ENCODE assay signal across 1 cellular context in the genomic region with DNA sequence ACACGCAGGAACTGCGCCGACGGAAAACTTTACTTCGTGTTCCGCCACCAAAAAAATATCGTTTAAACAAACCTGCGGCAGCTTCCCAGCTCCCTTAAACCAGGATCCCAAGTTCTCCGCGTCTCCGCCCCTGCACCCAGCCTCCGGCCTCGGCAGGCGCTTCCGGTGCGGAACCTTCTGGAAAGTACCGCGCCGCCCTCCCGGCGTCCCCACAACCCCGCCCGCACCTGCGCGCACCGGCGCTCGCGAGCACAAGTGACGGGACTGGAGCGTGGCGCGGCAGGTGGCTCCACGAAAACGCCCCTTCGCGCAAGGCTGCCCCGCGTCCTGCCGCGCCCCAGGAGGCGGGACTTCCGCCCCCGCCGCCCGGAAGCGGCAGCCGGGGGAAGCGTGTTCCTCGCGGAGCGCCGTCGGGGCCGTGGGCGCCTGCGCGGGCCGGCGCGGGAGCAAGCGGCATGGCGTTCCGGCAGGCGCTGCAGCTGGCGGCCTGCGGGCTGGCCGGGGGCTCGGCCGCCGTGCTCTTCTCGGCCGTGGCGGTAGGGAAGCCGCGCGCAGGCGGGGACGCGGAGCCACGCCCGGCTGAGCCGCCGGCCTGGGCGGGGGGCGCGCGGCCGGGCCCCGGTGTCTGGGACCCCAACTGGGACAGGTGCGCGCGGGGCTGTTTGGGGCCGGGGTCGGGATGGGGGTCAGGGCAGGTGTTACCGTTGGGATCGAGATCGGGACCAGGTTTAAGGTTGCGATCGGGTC.
A peak's percentile ranks its signal among the peaks of the same experiment; 100 is the strongest.
TF ChIP-seq lines count a peak whose summit lies in the region.

A gene (plus strand): TSS at position 421 of the 747 bp plus-strand sequence. CDS start 35 bp downstream, at position 456.

TF ChIP-seq in K562, 482 proteins besides CTCF, POLR2A, EP300 and RAD21 (continued from another document and continues in another):
- TF ChIP-seq, protein P1, sequence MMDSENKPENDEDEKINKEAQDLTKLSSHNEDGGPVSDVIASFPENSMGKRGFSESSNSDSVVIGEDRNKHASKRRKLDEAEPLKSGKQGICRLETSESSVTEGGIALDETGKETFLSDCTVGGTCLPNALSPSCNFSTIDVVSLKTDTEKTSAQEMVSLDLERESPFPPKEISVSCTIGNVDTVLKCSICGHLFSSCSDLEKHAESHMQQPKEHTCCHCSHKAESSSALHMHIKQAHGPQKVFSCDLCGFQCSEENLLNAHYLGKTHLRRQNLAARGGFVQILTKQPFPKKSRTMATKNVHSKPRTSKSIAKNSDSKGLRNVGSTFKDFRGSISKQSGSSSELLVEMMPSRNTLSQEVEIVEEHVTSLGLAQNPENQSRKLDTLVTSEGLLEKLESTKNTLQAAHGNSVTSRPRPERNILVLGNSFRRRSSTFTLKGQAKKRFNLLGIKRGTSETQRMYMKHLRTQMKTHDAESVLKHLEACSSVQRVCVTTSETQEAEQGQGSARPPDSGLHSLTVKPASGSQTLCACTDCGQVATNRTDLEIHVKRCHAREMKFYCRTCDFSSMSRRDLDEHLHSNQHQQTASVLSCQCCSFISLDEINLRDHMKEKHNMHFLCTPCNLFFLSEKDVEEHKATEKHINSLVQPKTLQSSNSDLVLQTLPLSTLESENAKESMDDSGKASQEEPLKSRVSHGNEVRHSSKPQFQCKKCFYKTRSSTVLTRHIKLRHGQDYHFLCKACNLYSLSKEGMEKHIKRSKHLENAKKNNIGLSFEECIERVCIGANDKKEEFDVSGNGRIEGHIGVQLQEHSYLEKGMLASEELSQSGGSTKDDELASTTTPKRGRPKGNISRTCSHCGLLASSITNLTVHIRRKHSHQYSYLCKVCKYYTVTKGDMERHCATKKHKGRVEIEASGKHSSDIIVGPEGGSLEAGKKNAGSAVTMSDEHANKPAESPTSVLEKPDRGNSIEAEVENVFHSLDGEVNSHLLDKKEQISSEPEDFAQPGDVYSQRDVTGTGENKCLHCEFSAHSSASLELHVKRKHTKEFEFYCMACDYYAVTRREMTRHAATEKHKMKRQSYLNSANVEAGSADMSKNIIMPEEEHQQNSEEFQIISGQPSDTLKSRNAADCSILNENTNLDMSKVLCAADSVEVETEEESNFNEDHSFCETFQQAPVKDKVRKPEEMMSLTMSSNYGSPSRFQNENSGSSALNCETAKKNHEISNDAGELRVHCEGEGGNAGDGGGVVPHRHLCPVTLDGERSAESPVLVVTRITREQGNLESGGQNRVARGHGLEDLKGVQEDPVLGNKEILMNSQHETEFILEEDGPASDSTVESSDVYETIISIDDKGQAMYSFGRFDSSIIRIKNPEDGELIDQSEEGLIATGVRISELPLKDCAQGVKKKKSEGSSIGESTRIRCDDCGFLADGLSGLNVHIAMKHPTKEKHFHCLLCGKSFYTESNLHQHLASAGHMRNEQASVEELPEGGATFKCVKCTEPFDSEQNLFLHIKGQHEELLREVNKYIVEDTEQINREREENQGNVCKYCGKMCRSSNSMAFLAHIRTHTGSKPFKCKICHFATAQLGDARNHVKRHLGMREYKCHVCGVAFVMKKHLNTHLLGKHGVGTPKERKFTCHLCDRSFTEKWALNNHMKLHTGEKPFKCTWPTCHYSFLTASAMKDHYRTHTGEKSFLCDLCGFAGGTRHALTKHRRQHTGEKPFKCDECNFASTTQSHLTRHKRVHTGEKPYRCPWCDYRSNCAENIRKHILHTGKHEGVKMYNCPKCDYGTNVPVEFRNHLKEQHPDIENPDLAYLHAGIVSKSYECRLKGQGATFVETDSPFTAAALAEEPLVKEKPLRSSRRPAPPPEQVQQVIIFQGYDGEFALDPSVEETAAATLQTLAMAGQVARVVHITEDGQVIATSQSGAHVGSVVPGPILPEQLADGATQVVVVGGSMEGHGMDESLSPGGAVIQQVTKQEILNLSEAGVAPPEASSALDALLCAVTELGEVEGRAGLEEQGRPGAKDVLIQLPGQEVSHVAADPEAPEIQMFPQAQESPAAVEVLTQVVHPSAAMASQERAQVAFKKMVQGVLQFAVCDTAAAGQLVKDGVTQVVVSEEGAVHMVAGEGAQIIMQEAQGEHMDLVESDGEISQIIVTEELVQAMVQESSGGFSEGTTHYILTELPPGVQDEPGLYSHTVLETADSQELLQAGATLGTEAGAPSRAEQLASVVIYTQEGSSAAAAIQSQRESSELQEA (IDR thresholded peaks at IDR 0.05; ENCODE audit: low read depth): peak; percentile 70; the same call in 1 of the 2 replicates
- TF ChIP-seq KLF16 (IDR thresholded peaks at IDR 0.05): peak; percentile 30; the same call in 1 of the 2 replicates
- TF ChIP-seq CREBBP (IDR thresholded peaks at IDR 0.05; ENCODE audit: low read depth, low read length): no peak
- TF ChIP-seq, protein P2, sequence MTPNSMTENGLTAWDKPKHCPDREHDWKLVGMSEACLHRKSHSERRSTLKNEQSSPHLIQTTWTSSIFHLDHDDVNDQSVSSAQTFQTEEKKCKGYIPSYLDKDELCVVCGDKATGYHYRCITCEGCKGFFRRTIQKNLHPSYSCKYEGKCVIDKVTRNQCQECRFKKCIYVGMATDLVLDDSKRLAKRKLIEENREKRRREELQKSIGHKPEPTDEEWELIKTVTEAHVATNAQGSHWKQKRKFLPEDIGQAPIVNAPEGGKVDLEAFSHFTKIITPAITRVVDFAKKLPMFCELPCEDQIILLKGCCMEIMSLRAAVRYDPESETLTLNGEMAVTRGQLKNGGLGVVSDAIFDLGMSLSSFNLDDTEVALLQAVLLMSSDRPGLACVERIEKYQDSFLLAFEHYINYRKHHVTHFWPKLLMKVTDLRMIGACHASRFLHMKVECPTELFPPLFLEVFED (CRISPR knock-in tag; conservative IDR thresholded peaks at IDR 0.05): no peak
- TF ChIP-seq ZNF232 (CRISPR knock-in tag; IDR thresholded peaks at IDR 0.05): no peak
- no peak for TF ChIP-seq TAF9B (IDR thresholded peaks at IDR 0.05; ENCODE audit: partially characterized antibody)
- TF ChIP-seq EZH2 (IDR thresholded peaks at IDR 0.05; ENCODE audit: borderline replicate concordance, low read depth, low read length): no peak
- TF ChIP-seq, protein P3, sequence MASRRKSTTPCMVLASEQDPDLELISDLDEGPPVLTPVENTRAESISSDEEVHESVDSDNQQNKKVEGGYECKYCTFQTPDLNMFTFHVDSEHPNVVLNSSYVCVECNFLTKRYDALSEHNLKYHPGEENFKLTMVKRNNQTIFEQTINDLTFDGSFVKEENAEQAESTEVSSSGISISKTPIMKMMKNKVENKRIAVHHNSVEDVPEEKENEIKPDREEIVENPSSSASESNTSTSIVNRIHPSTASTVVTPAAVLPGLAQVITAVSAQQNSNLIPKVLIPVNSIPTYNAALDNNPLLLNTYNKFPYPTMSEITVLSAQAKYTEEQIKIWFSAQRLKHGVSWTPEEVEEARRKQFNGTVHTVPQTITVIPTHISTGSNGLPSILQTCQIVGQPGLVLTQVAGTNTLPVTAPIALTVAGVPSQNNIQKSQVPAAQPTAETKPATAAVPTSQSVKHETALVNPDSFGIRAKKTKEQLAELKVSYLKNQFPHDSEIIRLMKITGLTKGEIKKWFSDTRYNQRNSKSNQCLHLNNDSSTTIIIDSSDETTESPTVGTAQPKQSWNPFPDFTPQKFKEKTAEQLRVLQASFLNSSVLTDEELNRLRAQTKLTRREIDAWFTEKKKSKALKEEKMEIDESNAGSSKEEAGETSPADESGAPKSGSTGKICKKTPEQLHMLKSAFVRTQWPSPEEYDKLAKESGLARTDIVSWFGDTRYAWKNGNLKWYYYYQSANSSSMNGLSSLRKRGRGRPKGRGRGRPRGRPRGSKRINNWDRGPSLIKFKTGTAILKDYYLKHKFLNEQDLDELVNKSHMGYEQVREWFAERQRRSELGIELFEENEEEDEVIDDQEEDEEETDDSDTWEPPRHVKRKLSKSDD (conservative IDR thresholded peaks at IDR 0.05; ENCODE audit: low read length): no peak
- no peak for TF ChIP-seq ZFP36 (IDR thresholded peaks at IDR 0.05; ENCODE audit: low read depth, low read length, partially characterized antibody)
- TF ChIP-seq, protein P4, sequence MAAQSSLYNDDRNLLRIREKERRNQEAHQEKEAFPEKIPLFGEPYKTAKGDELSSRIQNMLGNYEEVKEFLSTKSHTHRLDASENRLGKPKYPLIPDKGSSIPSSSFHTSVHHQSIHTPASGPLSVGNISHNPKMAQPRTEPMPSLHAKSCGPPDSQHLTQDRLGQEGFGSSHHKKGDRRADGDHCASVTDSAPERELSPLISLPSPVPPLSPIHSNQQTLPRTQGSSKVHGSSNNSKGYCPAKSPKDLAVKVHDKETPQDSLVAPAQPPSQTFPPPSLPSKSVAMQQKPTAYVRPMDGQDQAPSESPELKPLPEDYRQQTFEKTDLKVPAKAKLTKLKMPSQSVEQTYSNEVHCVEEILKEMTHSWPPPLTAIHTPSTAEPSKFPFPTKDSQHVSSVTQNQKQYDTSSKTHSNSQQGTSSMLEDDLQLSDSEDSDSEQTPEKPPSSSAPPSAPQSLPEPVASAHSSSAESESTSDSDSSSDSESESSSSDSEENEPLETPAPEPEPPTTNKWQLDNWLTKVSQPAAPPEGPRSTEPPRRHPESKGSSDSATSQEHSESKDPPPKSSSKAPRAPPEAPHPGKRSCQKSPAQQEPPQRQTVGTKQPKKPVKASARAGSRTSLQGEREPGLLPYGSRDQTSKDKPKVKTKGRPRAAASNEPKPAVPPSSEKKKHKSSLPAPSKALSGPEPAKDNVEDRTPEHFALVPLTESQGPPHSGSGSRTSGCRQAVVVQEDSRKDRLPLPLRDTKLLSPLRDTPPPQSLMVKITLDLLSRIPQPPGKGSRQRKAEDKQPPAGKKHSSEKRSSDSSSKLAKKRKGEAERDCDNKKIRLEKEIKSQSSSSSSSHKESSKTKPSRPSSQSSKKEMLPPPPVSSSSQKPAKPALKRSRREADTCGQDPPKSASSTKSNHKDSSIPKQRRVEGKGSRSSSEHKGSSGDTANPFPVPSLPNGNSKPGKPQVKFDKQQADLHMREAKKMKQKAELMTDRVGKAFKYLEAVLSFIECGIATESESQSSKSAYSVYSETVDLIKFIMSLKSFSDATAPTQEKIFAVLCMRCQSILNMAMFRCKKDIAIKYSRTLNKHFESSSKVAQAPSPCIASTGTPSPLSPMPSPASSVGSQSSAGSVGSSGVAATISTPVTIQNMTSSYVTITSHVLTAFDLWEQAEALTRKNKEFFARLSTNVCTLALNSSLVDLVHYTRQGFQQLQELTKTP (IDR thresholded peaks at IDR 0.05; ENCODE audit: low read depth in 1 of 2, partially characterized antibody in 2 of 2): no peak
- TF ChIP-seq RBM34 (IDR thresholded peaks at IDR 0.05; ENCODE audit: borderline replicate concordance, insufficient read depth, low read length): no peak
- no peak for TF ChIP-seq ZC3H11A (IDR thresholded peaks at IDR 0.05; ENCODE audit: low read depth, low read length)
- TF ChIP-seq, protein P5, sequence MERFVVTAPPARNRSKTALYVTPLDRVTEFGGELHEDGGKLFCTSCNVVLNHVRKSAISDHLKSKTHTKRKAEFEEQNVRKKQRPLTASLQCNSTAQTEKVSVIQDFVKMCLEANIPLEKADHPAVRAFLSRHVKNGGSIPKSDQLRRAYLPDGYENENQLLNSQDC (CRISPR knock-in tag; IDR thresholded peaks at IDR 0.05): no peak
- TF ChIP-seq, protein P6, sequence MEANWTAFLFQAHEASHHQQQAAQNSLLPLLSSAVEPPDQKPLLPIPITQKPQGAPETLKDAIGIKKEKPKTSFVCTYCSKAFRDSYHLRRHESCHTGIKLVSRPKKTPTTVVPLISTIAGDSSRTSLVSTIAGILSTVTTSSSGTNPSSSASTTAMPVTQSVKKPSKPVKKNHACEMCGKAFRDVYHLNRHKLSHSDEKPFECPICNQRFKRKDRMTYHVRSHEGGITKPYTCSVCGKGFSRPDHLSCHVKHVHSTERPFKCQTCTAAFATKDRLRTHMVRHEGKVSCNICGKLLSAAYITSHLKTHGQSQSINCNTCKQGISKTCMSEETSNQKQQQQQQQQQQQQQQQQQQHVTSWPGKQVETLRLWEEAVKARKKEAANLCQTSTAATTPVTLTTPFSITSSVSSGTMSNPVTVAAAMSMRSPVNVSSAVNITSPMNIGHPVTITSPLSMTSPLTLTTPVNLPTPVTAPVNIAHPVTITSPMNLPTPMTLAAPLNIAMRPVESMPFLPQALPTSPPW (CRISPR knock-in tag; IDR thresholded peaks at IDR 0.05): peak; percentile 72
- no peak for TF ChIP-seq HEY1 (CRISPR knock-in tag; IDR thresholded peaks at IDR 0.05; ENCODE audit: borderline replicate concordance)
- TF ChIP-seq FOXA3 (CRISPR knock-in tag; conservative IDR thresholded peaks at IDR 0.05 in 1 of 2, IDR thresholded peaks at IDR 0.05 in 1 of 2): no peak
- peak; percentile 80 for TF ChIP-seq ELF2 (CRISPR knock-in tag; IDR thresholded peaks at IDR 0.05)
- no peak for TF ChIP-seq PTBP1 (IDR thresholded peaks at IDR 0.05; ENCODE audit: low read depth, low read length)
- peak; percentile 62 for TF ChIP-seq MXI1 (IDR thresholded peaks at IDR 0.05; ENCODE audit: low read depth, low read length)
- TF ChIP-seq, protein P7, sequence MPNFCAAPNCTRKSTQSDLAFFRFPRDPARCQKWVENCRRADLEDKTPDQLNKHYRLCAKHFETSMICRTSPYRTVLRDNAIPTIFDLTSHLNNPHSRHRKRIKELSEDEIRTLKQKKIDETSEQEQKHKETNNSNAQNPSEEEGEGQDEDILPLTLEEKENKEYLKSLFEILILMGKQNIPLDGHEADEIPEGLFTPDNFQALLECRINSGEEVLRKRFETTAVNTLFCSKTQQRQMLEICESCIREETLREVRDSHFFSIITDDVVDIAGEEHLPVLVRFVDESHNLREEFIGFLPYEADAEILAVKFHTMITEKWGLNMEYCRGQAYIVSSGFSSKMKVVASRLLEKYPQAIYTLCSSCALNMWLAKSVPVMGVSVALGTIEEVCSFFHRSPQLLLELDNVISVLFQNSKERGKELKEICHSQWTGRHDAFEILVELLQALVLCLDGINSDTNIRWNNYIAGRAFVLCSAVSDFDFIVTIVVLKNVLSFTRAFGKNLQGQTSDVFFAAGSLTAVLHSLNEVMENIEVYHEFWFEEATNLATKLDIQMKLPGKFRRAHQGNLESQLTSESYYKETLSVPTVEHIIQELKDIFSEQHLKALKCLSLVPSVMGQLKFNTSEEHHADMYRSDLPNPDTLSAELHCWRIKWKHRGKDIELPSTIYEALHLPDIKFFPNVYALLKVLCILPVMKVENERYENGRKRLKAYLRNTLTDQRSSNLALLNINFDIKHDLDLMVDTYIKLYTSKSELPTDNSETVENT (CRISPR knock-in tag; IDR thresholded peaks at IDR 0.05): peak; percentile 82; the same call in 1 of the 2 replicates
- TF ChIP-seq, protein P8, sequence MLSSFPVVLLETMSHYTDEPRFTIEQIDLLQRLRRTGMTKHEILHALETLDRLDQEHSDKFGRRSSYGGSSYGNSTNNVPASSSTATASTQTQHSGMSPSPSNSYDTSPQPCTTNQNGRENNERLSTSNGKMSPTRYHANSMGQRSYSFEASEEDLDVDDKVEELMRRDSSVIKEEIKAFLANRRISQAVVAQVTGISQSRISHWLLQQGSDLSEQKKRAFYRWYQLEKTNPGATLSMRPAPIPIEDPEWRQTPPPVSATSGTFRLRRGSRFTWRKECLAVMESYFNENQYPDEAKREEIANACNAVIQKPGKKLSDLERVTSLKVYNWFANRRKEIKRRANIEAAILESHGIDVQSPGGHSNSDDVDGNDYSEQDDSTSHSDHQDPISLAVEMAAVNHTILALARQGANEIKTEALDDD (IDR thresholded peaks at IDR 0.05): no peak
- peak; percentile 64 for TF ChIP-seq CHD1 (IDR thresholded peaks at IDR 0.05; ENCODE audit: low read length)
- TF ChIP-seq ZNF444 (CRISPR knock-in tag; IDR thresholded peaks at IDR 0.05): no peak
- TF ChIP-seq TCFL5 (CRISPR knock-in tag; conservative IDR thresholded peaks at IDR 0.05): no peak
- no peak for TF ChIP-seq ASH1L (IDR thresholded peaks at IDR 0.05; ENCODE audit: borderline replicate concordance, low read depth, partially characterized antibody)
- TF ChIP-seq KLF1 (tag; IDR thresholded peaks at IDR 0.05): peak; percentile 89
- TF ChIP-seq, protein P9, sequence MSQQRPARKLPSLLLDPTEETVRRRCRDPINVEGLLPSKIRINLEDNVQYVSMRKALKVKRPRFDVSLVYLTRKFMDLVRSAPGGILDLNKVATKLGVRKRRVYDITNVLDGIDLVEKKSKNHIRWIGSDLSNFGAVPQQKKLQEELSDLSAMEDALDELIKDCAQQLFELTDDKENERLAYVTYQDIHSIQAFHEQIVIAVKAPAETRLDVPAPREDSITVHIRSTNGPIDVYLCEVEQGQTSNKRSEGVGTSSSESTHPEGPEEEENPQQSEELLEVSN (IDR thresholded peaks at IDR 0.05; ENCODE audit: borderline replicate concordance in 1 of 2, extremely low read depth in 1 of 2, insufficient read depth in 1 of 2, insufficient read length in 1 of 2, low read depth in 1 of 2, low read length in 1 of 2, poor library complexity in 1 of 2, severe bottlenecking in 1 of 2): peak; percentile 85 to 93
